In the genomic region with DNA sequence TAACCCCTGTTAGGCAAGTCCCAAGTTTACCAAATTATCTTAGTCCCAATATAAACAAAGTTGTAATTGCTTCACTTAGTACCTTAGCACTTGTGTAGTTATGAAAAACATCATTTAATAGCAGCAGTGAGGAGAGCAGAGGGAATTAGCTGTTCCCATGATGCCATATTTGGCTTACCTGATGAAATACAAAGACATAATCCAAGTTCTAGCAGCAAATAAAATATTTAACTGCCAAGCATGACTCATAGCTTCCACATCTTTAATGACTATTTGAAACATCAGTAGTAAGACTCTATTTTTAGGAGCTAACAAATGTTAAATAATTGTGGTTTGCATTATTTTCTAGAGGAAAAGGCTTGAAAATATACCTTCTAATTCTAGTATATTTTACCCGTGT, we compare ENCODE assay signal across 1 cellular context.
TF ChIP-seq lines count a peak whose summit lies in the region.

No MANE protein-coding gene starts in this region.

TF ChIP-seq in HEK293, 187 proteins besides CTCF, POLR2A, EP300 and RAD21 (continued from another document and continues in another):
- TF ChIP-seq, protein P1, sequence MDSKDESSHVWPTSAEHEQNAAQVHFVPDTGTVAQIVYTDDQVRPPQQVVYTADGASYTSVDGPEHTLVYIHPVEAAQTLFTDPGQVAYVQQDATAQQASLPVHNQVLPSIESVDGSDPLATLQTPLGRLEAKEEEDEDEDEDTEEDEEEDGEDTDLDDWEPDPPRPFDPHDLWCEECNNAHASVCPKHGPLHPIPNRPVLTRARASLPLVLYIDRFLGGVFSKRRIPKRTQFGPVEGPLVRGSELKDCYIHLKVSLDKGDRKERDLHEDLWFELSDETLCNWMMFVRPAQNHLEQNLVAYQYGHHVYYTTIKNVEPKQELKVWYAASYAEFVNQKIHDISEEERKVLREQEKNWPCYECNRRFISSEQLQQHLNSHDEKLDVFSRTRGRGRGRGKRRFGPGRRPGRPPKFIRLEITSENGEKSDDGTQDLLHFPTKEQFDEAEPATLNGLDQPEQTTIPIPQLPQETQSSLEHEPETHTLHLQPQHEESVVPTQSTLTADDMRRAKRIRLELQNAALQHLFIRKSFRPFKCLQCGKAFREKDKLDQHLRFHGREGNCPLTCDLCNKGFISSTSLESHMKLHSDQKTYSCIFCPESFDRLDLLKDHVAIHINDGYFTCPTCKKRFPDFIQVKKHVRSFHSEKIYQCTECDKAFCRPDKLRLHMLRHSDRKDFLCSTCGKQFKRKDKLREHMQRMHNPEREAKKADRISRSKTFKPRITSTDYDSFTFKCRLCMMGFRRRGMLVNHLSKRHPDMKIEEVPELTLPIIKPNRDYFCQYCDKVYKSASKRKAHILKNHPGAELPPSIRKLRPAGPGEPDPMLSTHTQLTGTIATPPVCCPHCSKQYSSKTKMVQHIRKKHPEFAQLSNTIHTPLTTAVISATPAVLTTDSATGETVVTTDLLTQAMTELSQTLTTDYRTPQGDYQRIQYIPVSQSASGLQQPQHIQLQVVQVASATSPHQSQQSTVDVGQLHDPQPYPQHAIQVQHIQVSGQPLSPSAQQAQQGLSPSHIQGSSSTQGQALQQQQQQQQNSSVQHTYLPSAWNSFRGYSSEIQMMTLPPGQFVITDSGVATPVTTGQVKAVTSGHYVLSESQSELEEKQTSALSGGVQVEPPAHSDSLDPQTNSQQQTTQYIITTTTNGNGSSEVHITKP (tag by site-specific recombination; IDR thresholded peaks at IDR 0.05), result 0 out of 2 replicates have a peak, but pooled peaks have one; percentile 30
- TF ChIP-seq, protein P2, sequence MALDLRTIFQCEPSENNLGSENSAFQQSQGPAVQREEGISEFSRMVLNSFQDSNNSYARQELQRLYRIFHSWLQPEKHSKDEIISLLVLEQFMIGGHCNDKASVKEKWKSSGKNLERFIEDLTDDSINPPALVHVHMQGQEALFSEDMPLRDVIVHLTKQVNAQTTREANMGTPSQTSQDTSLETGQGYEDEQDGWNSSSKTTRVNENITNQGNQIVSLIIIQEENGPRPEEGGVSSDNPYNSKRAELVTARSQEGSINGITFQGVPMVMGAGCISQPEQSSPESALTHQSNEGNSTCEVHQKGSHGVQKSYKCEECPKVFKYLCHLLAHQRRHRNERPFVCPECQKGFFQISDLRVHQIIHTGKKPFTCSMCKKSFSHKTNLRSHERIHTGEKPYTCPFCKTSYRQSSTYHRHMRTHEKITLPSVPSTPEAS (tag by site-specific recombination; IDR thresholded peaks at IDR 0.05), result no peak
- TF ChIP-seq SP7 (tag by site-specific recombination; IDR thresholded peaks at IDR 0.05), result peak; percentile 31
- no peak for TF ChIP-seq ZNF274 (IDR thresholded peaks at IDR 0.05; ENCODE audit: low read length)
- no peak for TF ChIP-seq ZNF274 (tag by site-specific recombination; IDR thresholded peaks at IDR 0.05; ENCODE audit: borderline replicate concordance)
- TF ChIP-seq ZNF626 (tag by site-specific recombination; IDR thresholded peaks at IDR 0.05), result no peak
- TF ChIP-seq, protein P3, sequence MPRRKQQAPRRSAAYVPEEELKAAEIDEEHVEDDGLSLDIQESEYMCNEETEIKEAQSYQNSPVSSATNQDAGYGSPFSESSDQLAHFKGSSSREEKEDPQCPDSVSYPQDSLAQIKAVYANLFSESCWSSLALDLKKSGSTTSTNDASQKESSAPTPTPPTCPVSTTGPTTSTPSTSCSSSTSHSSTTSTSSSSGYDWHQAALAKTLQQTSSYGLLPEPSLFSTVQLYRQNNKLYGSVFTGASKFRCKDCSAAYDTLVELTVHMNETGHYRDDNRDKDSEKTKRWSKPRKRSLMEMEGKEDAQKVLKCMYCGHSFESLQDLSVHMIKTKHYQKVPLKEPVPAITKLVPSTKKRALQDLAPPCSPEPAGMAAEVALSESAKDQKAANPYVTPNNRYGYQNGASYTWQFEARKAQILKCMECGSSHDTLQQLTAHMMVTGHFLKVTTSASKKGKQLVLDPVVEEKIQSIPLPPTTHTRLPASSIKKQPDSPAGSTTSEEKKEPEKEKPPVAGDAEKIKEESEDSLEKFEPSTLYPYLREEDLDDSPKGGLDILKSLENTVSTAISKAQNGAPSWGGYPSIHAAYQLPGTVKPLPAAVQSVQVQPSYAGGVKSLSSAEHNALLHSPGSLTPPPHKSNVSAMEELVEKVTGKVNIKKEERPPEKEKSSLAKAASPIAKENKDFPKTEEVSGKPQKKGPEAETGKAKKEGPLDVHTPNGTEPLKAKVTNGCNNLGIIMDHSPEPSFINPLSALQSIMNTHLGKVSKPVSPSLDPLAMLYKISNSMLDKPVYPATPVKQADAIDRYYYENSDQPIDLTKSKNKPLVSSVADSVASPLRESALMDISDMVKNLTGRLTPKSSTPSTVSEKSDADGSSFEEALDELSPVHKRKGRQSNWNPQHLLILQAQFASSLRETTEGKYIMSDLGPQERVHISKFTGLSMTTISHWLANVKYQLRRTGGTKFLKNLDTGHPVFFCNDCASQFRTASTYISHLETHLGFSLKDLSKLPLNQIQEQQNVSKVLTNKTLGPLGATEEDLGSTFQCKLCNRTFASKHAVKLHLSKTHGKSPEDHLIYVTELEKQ (tag by site-specific recombination; IDR thresholded peaks at IDR 0.05; ENCODE audit: borderline replicate concordance), result no peak
- TF ChIP-seq, protein P4, sequence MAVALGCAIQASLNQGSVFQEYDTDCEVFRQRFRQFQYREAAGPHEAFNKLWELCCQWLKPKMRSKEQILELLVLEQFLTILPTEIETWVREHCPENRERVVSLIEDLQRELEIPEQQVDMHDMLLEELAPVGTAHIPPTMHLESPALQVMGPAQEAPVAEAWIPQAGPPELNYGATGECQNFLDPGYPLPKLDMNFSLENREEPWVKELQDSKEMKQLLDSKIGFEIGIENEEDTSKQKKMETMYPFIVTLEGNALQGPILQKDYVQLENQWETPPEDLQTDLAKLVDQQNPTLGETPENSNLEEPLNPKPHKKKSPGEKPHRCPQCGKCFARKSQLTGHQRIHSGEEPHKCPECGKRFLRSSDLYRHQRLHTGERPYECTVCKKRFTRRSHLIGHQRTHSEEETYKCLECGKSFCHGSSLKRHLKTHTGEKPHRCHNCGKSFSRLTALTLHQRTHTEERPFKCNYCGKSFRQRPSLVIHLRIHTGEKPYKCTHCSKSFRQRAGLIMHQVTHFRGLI (tag by site-specific recombination; IDR thresholded peaks at IDR 0.05), result no peak
- TF ChIP-seq, protein P5, sequence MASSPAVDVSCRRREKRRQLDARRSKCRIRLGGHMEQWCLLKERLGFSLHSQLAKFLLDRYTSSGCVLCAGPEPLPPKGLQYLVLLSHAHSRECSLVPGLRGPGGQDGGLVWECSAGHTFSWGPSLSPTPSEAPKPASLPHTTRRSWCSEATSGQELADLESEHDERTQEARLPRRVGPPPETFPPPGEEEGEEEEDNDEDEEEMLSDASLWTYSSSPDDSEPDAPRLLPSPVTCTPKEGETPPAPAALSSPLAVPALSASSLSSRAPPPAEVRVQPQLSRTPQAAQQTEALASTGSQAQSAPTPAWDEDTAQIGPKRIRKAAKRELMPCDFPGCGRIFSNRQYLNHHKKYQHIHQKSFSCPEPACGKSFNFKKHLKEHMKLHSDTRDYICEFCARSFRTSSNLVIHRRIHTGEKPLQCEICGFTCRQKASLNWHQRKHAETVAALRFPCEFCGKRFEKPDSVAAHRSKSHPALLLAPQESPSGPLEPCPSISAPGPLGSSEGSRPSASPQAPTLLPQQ (tag by site-specific recombination; IDR thresholded peaks at IDR 0.05), result no peak
- TF ChIP-seq, protein P6, sequence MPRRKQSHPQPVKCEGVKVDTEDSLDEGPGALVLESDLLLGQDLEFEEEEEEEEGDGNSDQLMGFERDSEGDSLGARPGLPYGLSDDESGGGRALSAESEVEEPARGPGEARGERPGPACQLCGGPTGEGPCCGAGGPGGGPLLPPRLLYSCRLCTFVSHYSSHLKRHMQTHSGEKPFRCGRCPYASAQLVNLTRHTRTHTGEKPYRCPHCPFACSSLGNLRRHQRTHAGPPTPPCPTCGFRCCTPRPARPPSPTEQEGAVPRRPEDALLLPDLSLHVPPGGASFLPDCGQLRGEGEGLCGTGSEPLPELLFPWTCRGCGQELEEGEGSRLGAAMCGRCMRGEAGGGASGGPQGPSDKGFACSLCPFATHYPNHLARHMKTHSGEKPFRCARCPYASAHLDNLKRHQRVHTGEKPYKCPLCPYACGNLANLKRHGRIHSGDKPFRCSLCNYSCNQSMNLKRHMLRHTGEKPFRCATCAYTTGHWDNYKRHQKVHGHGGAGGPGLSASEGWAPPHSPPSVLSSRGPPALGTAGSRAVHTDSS (tag by site-specific recombination; IDR thresholded peaks at IDR 0.05), result no peak
- TF ChIP-seq, protein P7, sequence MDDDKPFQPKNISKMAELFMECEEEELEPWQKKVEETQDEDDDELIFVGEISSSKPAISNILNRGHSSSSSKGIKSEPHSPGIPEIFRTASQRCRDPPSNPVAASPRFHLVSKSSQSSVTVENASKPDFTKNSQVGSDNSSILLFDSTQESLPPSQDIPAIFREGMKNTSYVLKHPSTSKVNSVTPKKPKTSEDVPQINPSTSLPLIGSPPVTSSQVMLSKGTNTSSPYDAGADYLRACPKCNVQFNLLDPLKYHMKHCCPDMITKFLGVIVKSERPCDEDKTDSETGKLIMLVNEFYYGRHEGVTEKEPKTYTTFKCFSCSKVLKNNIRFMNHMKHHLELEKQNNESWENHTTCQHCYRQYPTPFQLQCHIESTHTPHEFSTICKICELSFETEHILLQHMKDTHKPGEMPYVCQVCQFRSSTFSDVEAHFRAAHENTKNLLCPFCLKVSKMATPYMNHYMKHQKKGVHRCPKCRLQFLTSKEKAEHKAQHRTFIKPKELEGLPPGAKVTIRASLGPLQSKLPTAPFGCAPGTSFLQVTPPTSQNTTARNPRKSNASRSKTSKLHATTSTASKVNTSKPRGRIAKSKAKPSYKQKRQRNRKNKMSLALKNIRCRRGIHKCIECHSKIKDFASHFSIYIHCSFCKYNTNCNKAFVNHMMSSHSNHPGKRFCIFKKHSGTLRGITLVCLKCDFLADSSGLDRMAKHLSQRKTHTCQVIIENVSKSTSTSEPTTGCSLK (tag by site-specific recombination; IDR thresholded peaks at IDR 0.05), result no peak
- TF ChIP-seq, protein P8, sequence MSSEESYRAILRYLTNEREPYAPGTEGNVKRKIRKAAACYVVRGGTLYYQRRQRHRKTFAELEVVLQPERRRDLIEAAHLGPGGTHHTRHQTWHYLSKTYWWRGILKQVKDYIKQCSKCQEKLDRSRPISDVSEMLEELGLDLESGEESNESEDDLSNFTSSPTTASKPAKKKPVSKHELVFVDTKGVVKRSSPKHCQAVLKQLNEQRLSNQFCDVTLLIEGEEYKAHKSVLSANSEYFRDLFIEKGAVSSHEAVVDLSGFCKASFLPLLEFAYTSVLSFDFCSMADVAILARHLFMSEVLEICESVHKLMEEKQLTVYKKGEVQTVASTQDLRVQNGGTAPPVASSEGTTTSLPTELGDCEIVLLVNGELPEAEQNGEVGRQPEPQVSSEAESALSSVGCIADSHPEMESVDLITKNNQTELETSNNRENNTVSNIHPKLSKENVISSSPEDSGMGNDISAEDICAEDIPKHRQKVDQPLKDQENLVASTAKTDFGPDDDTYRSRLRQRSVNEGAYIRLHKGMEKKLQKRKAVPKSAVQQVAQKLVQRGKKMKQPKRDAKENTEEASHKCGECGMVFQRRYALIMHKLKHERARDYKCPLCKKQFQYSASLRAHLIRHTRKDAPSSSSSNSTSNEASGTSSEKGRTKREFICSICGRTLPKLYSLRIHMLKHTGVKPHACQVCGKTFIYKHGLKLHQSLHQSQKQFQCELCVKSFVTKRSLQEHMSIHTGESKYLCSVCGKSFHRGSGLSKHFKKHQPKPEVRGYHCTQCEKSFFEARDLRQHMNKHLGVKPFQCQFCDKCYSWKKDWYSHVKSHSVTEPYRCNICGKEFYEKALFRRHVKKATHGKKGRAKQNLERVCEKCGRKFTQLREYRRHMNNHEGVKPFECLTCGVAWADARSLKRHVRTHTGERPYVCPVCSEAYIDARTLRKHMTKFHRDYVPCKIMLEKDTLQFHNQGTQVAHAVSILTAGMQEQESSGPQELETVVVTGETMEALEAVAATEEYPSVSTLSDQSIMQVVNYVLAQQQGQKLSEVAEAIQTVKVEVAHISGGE (tag by site-specific recombination; conservative IDR thresholded peaks at IDR 0.05; ENCODE audit: low read depth), result no peak
- peak; percentile 80 for TF ChIP-seq ZNF366 (tag by site-specific recombination; conservative IDR thresholded peaks at IDR 0.05)
- TF ChIP-seq, protein P9, sequence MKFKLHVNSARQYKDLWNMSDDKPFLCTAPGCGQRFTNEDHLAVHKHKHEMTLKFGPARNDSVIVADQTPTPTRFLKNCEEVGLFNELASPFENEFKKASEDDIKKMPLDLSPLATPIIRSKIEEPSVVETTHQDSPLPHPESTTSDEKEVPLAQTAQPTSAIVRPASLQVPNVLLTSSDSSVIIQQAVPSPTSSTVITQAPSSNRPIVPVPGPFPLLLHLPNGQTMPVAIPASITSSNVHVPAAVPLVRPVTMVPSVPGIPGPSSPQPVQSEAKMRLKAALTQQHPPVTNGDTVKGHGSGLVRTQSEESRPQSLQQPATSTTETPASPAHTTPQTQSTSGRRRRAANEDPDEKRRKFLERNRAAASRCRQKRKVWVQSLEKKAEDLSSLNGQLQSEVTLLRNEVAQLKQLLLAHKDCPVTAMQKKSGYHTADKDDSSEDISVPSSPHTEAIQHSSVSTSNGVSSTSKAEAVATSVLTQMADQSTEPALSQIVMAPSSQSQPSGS (tag by site-specific recombination; IDR thresholded peaks at IDR 0.05; ENCODE audit: low read depth), result peak; percentile 34; the same call in 1 of the 2 replicates
- TF ChIP-seq ZNF571 (tag by site-specific recombination; IDR thresholded peaks at IDR 0.05), result no peak
- TF ChIP-seq, protein P10, sequence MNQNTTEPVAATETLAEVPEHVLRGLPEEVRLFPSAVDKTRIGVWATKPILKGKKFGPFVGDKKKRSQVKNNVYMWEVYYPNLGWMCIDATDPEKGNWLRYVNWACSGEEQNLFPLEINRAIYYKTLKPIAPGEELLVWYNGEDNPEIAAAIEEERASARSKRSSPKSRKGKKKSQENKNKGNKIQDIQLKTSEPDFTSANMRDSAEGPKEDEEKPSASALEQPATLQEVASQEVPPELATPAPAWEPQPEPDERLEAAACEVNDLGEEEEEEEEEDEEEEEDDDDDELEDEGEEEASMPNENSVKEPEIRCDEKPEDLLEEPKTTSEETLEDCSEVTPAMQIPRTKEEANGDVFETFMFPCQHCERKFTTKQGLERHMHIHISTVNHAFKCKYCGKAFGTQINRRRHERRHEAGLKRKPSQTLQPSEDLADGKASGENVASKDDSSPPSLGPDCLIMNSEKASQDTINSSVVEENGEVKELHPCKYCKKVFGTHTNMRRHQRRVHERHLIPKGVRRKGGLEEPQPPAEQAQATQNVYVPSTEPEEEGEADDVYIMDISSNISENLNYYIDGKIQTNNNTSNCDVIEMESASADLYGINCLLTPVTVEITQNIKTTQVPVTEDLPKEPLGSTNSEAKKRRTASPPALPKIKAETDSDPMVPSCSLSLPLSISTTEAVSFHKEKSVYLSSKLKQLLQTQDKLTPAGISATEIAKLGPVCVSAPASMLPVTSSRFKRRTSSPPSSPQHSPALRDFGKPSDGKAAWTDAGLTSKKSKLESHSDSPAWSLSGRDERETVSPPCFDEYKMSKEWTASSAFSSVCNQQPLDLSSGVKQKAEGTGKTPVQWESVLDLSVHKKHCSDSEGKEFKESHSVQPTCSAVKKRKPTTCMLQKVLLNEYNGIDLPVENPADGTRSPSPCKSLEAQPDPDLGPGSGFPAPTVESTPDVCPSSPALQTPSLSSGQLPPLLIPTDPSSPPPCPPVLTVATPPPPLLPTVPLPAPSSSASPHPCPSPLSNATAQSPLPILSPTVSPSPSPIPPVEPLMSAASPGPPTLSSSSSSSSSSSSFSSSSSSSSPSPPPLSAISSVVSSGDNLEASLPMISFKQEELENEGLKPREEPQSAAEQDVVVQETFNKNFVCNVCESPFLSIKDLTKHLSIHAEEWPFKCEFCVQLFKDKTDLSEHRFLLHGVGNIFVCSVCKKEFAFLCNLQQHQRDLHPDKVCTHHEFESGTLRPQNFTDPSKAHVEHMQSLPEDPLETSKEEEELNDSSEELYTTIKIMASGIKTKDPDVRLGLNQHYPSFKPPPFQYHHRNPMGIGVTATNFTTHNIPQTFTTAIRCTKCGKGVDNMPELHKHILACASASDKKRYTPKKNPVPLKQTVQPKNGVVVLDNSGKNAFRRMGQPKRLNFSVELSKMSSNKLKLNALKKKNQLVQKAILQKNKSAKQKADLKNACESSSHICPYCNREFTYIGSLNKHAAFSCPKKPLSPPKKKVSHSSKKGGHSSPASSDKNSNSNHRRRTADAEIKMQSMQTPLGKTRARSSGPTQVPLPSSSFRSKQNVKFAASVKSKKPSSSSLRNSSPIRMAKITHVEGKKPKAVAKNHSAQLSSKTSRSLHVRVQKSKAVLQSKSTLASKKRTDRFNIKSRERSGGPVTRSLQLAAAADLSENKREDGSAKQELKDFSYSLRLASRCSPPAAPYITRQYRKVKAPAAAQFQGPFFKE (tag by site-specific recombination; IDR thresholded peaks at IDR 0.05; ENCODE audit: borderline replicate concordance), result no peak
